ENCODE assay signal across 9 cellular contexts in the genomic region with DNA sequence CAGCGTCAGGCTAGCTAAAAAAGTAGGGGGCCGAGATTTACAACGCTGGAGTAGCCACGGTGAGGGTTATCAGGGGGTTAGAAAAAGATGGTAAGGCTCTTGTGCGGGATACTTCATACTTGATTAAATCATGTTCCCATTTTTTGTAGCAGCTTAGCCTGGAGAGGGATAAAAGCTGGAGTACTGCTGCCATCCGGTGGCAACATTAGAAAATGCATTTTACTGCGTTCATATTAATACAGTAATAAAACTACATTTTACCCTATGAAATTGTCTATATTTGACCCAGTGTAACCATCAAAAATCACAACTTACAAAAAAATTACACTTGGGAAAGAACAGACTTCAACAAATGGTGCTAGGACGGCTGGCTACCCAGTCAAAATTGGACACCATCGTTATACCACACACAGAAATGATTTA. TPM values are rescaled to one million over a fixed set of nuclear protein-coding genes. Genes with fewer than 3 reads are reported as not detected.
DNase-seq lines count a peak whose midpoint lies in the region; ATAC-seq, FAIRE-seq and TF ChIP-seq lines count a peak whose summit lies in the region.
"Had no signal": no experiment of that assay in that cellular context is flagged by ENCODE, and none has a peak within 500 bp of the region (broad histone marks: within the 10 kb centered on the region; RNA-seq: fewer than 3 reads in every experiment).

No MANE protein-coding gene starts in this region.

- no peak overlapping the region for H3K4me3 Mint-ChIP-seq in mesothelial cell of epicardium

- DNase-seq in NCI-H146 (lab: John Stamatoyannopoulos, UW) (peak; percentile 25), NCI-H146 treated with DMSO at 0.1 percent for 48 hours (lab: John Stamatoyannopoulos, UW; ENCODE audit: unreplicated experiment) (no peak), M059J (ENCODE audit: low read depth) (peak; percentile 40), SW480 (ENCODE audit: low spot score) (peak; percentile 54), H1 (ENCODE audit: low read depth in 1 of 2, low spot score in 2 of 2) (peak in 1 of 2 experiments; percentile 62), mesothelial cell of epicardium (ENCODE audit: low spot score in 2 of 2, unreplicated experiment in 2 of 2) (peak in 1 of 2 experiments; percentile 73), NCI-H226 (no peak)

- H3K4me1 Mint-ChIP-seq in mesothelial cell of epicardium: peaks cover 14% of the 10 kb centered on the region

- FAIRE-seq in H1 (lab: Jason Lieb, UNC): peak; percentile 65

- no peaks in the 10 kb centered on the region for H3K79me2 ChIP-seq in H1 (ENCODE audit: control insufficient read depth in 1 of 2, insufficient read depth in 2 of 2, low read length in 2 of 2)

- no peak overlapping the region for H4K5ac ChIP-seq in H1 (ENCODE audit: insufficient read length, low read depth, low read length)

- no peak overlapping the region for H2BK20ac ChIP-seq in H1 (ENCODE audit: low read length)

- no peak overlapping the region for H3K18ac ChIP-seq in H1 (ENCODE audit: extremely low read depth, low read length)

- no peak overlapping the region for H4K91ac ChIP-seq in H1 (replicated peaks; ENCODE audit: insufficient read length, low read length)

- H2AK5ac ChIP-seq in H1 (ENCODE audit: low read depth, low read length): no peak overlapping the region

- no peak for TF ChIP-seq POLR2A in H1 (IDR thresholded peaks at IDR 0.05; ENCODE audit: control extremely low read depth in 1 of 2, low read depth in 2 of 2, low read length in 2 of 2)

- H4K20me1 ChIP-seq in H1 (replicated peaks in 1 of 2; ENCODE audit: control insufficient read depth in 1 of 2, insufficient read depth in 2 of 2, low read length in 2 of 2): peaks cover 0 to 4% of the 10 kb centered on the region in 2 experiments

- H3K79me1 ChIP-seq in H1 (ENCODE audit: low read depth, low read length): no peaks in the 10 kb centered on the region; the same call in 1 of the 2 replicates

- H3K23ac ChIP-seq in H1 (ENCODE audit: insufficient read length): no peak overlapping the region

- H2BK15ac ChIP-seq in H1 (ENCODE audit: low read length): no peak overlapping the region

- H2BK120ac ChIP-seq in H1 (replicated peaks; ENCODE audit: low read depth, low read length): no peak overlapping the region

- no peak overlapping the region for H3K4me2 ChIP-seq in H1 (ENCODE audit: insufficient read depth in 1 of 2, low read depth in 2 of 2, low read length in 2 of 2)
- H3K4me2 ChIP-seq: BLaER1 had no signal

- CTCF ChIA-PET in H1 (lab: Charles Lee; ENCODE audit: partially characterized antibody): interaction anchor here (0.7 to 12.5 kb wide), 41 partner anchors 9 to 282 kb away, joined by 3 to 118 read pairs (median 5); no protein-coding TSS in a partner anchor

- no peak overlapping the region for H3K56ac ChIP-seq in H1 (replicated peaks; ENCODE audit: insufficient read length, low read depth, low read length)

- peaks cover 54% of the 10 kb centered on the region for H3K36me3 Mint-ChIP-seq in mesothelial cell of epicardium

- H3K4me3 ChIP-seq in H1 (ENCODE audit: extremely low read depth in 1 of 4, insufficient read depth in 2 of 4, low read depth in 3 of 4, low read length in 4 of 4): no peak overlapping the region
- H3K4me3 ChIP-seq: BLaER1 had no signal

- no peak overlapping the region for H2AFZ ChIP-seq in H1 (ENCODE audit: low read length)

- H3K9me3 Mint-ChIP-seq in mesothelial cell of epicardium: peaks cover 13% of the 10 kb centered on the region

- TF ChIP-seq EP300 in H1 (IDR thresholded peaks at IDR 0.05; ENCODE audit: borderline replicate concordance in 1 of 2, low read depth in 2 of 2, low read length in 2 of 2): no peak

- H3K27me3 Mint-ChIP-seq in mesothelial cell of epicardium (ENCODE audit: low read depth): no peaks in the 10 kb centered on the region

- H3K9me3 ChIP-seq in H1 (ENCODE audit: insufficient read depth in 2 of 2, low read depth in 1 of 2, low read length in 1 of 2): peaks cover 15% of the 10 kb centered on the region in 2 experiments

- POLR2A ChIA-PET in H1 (lab: Charles Lee; ENCODE audit: partially characterized antibody): interaction anchor here (0.9 to 1.9 kb wide), 5 partner anchors 10 to 277 kb away, joined by 3 to 7 read pairs (median 3); partner anchors contain the start of genes FAM118B and RPUSD4

- no peaks in the 10 kb centered on the region for H3K23me2 ChIP-seq in H1 (ENCODE audit: low read depth, low read length)

- no peaks in the 10 kb centered on the region for H3K27me3 ChIP-seq in H1 (replicated peaks in 1 of 4; ENCODE audit: control insufficient read depth in 3 of 4, extremely low read depth in 1 of 4, insufficient read depth in 3 of 4, low read length in 3 of 4)
- H3K27me3 ChIP-seq: BLaER1 had no signal

- TF ChIP-seq RAD21 in H1 (IDR thresholded peaks at IDR 0.05 in 1 of 2, conservative IDR thresholded peaks at IDR 0.05 in 1 of 2; ENCODE audit: low read depth in 2 of 2, low read length in 2 of 2): peak; percentile 93 to 95

- no peak overlapping the region for H4K8ac ChIP-seq in H1 (ENCODE audit: extremely low read depth, insufficient read depth, low read length)

- H3K27ac ChIP-seq in H1 (ENCODE audit: low read depth, low read length): no peak overlapping the region
- H3K27ac ChIP-seq: BLaER1 had no signal

- peak overlapping the region; percentile 21 for H3K27ac Mint-ChIP-seq in mesothelial cell of epicardium

- H2BK12ac ChIP-seq in H1 (ENCODE audit: low read depth, low read length): no peak overlapping the region

- H3K4ac ChIP-seq in H1 (replicated peaks; ENCODE audit: insufficient read length, low read depth, low read length): no peak overlapping the region

- no peak overlapping the region for H3K9ac ChIP-seq in H1 (replicated peaks in 1 of 4; ENCODE audit: extremely low read depth in 1 of 4, low read depth in 3 of 4, low read length in 3 of 4)
- H3K9ac ChIP-seq: BLaER1 had no signal

- no peaks in the 10 kb centered on the region; a peak in 1 of 7 replicates for H3K4me1 ChIP-seq in H1 (replicated peaks in 1 of 4; ENCODE audit: control insufficient read depth in 3 of 4, insufficient read depth in 4 of 4, low read length in 3 of 4)

- peaks cover 7 to 35% (median 32%) of the 10 kb centered on the region in 4 experiments; a peak in 7 of 8 replicates for H3K36me3 ChIP-seq in H1 (ENCODE audit: control insufficient read depth in 2 of 4, insufficient read depth in 4 of 4, low read length in 3 of 4)

- H3K14ac ChIP-seq in H1 (ENCODE audit: insufficient read length): no peak overlapping the region

- TF ChIP-seq CTCF in H1 (IDR thresholded peaks at IDR 0.05; ENCODE audit: control extremely low read depth in 1 of 3, insufficient read depth in 1 of 3, low read depth in 1 of 3, low read length in 3 of 3): peak in 2 of 3 experiments; percentile 62 to 69; a peak in 3 of 4 replicates
- peak; percentile 81 for TF ChIP-seq CTCF in mesothelial cell of epicardium (IDR thresholded peaks at IDR 0.05; ENCODE audit: unreplicated experiment)

- WGBS in H1 (ENCODE audit: extremely low coverage in 1 of 2, insufficient coverage in 1 of 2, insufficient read length in 1 of 2, insufficient replicate concordance in 2 of 2, low coverage in 1 of 2, low lambda C conversion rate in 2 of 2, missing lambda C conversion rate in 1 of 2), 2 experiments: 74% methylated on average over 9 of the region's 9 CpGs; no CpG with 5 or more reads in 1 of the 2 experiments

- ATAC-seq in HG02938 (IDR thresholded peaks at IDR 0.05; ENCODE audit: unreplicated experiment): no peak

- H2BK5ac ChIP-seq in H1 (ENCODE audit: low read depth, low read length): no peak overlapping the region

TF ChIP-seq in H1, 55 proteins besides CTCF, POLR2A, EP300 and RAD21:
- no peak for TF ChIP-seq CTBP2 (IDR thresholded peaks at IDR 0.05; ENCODE audit: borderline replicate concordance, insufficient read depth, insufficient read length, low read length)
- no peak for TF ChIP-seq SIX5 (IDR thresholded peaks at IDR 0.05; ENCODE audit: low read depth, low read length)

RNA-seq across cellular contexts. Expression of gene RPUSD4, which starts 17.3 kb away (rescaled TPM):
- 12.0 and 25.9 TPM in 2 replicates for total RNA-seq in M059J (2014; rRNA removed; shearing (Covaris generic))
- 48.2 and 50.7 TPM in 2 replicates for total RNA-seq in H1 (2021; fragmentation: NEBNext Ultra II Directional; extraction: Animal tissue kit (Norgen Biotek cat#: 25700))
- polyA plus RNA-seq in H1 (2011; rRNA removed): 36.1 and 46.7 TPM in 2 replicates
- 55.9 TPM for polyA plus RNA-seq in H1 (2011; cell fraction: cytosol; rRNA removed)
- 81.0 TPM for polyA plus RNA-seq in H1 (2011; cell fraction: nucleus; rRNA removed)
- polyA plus RNA-seq in H1 (2012, experiment 1 of 2): 46.3 to 52.7 TPM (median 46.7 TPM) in 4 replicates
- 39.5 TPM for polyA plus RNA-seq in H1 (2012, experiment 2 of 2)
- 25.5 TPM for polyA plus RNA-seq in H1 (2013, experiment 1 of 2)
- polyA plus RNA-seq in H1 (2013, experiment 2 of 2): 24.2 TPM
- 165 and 201 TPM in 2 replicates for polyA minus RNA-seq in H1 (2011; rRNA and poly(A)+ RNA removed)
- 43.7 TPM for polyA minus RNA-seq in H1 (2011; cell fraction: cytosol; rRNA and poly(A)+ RNA removed)
- 64.7 TPM for polyA minus RNA-seq in H1 (2011; cell fraction: nucleus; rRNA and poly(A)+ RNA removed)
- 41.6 to 42.7 TPM (median 42.0 TPM) in 3 replicates for total RNA-seq in mesothelial cell of epicardium

RNA-seq across cellular contexts. Expression of gene FAM118B, which starts 17.4 kb away (rescaled TPM):
- 27.3 and 28.3 TPM in 2 replicates for total RNA-seq in M059J (2014; rRNA removed; shearing (Covaris generic))
- total RNA-seq in H1 (2021; fragmentation: NEBNext Ultra II Directional; extraction: Animal tissue kit (Norgen Biotek cat#: 25700)): 47.1 and 48.3 TPM in 2 replicates
- 15.5 and 25.3 TPM in 2 replicates for polyA plus RNA-seq in H1 (2011; rRNA removed)
- polyA plus RNA-seq in H1 (2011; cell fraction: cytosol; rRNA removed): 33.4 TPM
- polyA plus RNA-seq in H1 (2011; cell fraction: nucleus; rRNA removed): 11.6 TPM
- 36.7 to 42.0 TPM (median 38.1 TPM) in 4 replicates for polyA plus RNA-seq in H1 (2012, experiment 1 of 2)
- polyA plus RNA-seq in H1 (2012, experiment 2 of 2): 11.5 TPM
- polyA plus RNA-seq in H1 (2013, experiment 1 of 2): 27.6 TPM
- polyA plus RNA-seq in H1 (2013, experiment 2 of 2): 26.8 TPM
- 23.0 and 33.8 TPM in 2 replicates for polyA minus RNA-seq in H1 (2011; rRNA and poly(A)+ RNA removed)
- polyA minus RNA-seq in H1 (2011; cell fraction: cytosol; rRNA and poly(A)+ RNA removed): 16.0 TPM
- 35.9 TPM for polyA minus RNA-seq in H1 (2011; cell fraction: nucleus; rRNA and poly(A)+ RNA removed)
- total RNA-seq in mesothelial cell of epicardium: 20.3 to 23.9 TPM (median 20.7 TPM) in 3 replicates

Comparison
In these comparisons a context has a peak if more than half of its experiments do, and no peak if none do; other contexts are left out.
1. DNase-seq: peak in NCI-H146 (single experiment), M059J (single experiment) and SW480 (single experiment); none in NCI-H146 treated with DMSO at 0.1 percent for 48 hours (single experiment) and NCI-H226 (single experiment).